10 cellular contexts compared by ENCODE assay signal in genomic region chr20:62360854-62361798, GRCh38. TPM values are rescaled to one million over a fixed set of nuclear protein-coding genes. Genes with fewer than 3 reads are reported as not detected.
DNase-seq lines count a peak whose midpoint lies in the region; ATAC-seq and TF ChIP-seq lines count a peak whose summit lies in the region.
"Had no signal": no experiment of that assay in that cellular context is flagged by ENCODE, and none has a peak within 500 bp of the region (broad histone marks: within the 10 kb centered on the region; RNA-seq: fewer than 3 reads in every experiment).

No MANE protein-coding gene starts in this region.

- no peak overlapping the region for H3K56ac ChIP-seq in H9 (ENCODE audit: insufficient read length, low read depth, low read length)

- H3K36me3 ChIP-seq in ascending aorta = peaks cover 0 to 11% of the 10 kb centered on the region in 2 donors
- H3K36me3 ChIP-seq in iPS-18a (ENCODE audit: control insufficient read depth, low read depth, low read length) = no peaks in the 10 kb centered on the region
- peaks cover 0 to 15% (median 3%) of the 10 kb centered on the region in 4 donors for H3K36me3 ChIP-seq in sigmoid colon

- no peaks in the 10 kb centered on the region for H3K9me3 ChIP-seq in H9 (ENCODE audit: control insufficient read depth, low read depth, low read length)
- no peaks in the 10 kb centered on the region for H3K9me3 ChIP-seq in ascending aorta
- no peaks in the 10 kb centered on the region for H3K9me3 ChIP-seq in iPS-18a (ENCODE audit: control insufficient read depth, low read depth, low read length)
- H3K9me3 ChIP-seq in sigmoid colon = no peaks in the 10 kb centered on the region

- TF ChIP-seq CTCF in H9 (conservative IDR thresholded peaks at IDR 0.05) (no peak), ascending aorta (IDR thresholded peaks at IDR 0.05) (no peak), sigmoid colon (IDR thresholded peaks at IDR 0.05) (no peak)

- intact Hi-C loops in ascending aorta (cut with DNase I) (no loop called here), sigmoid colon (cut with DNase I) (no loop called here)

- peak overlapping the region; percentile 99 for H4K91ac ChIP-seq in H9 (ENCODE audit: insufficient read length, low read depth, low read length)

- no peaks in the 10 kb centered on the region for H3K27me3 Mint-ChIP-seq in H9 (ENCODE audit: low read depth)

- H3K27me3 ChIP-seq in H9 (ENCODE audit: insufficient read depth, low read length) (no peaks in the 10 kb centered on the region), ascending aorta (no peaks in the 10 kb centered on the region), iPS-18a (ENCODE audit: control insufficient read depth, insufficient read depth, low read length) (no peaks in the 10 kb centered on the region), sigmoid colon (no peaks in the 10 kb centered on the region)

- peak overlapping the region; percentile 90 for H2BK12ac ChIP-seq in H9 (ENCODE audit: insufficient read length, low read depth, low read length)

- no peak for TF ChIP-seq POLR2A in sigmoid colon (IDR thresholded peaks at IDR 0.05)

- peak overlapping the region; percentile 38 for H4K5ac ChIP-seq in H9 (ENCODE audit: insufficient read length, low read depth, low read length)

- H3K79me1 ChIP-seq in H9 (ENCODE audit: insufficient read depth, low read depth, low read length, poor library complexity, severe bottlenecking) = peaks cover 9% of the 10 kb centered on the region

- no peaks in the 10 kb centered on the region for H3K9me3 Mint-ChIP-seq in H9
- H3K9me3 Mint-ChIP-seq: CD8-positive, alpha-beta memory T cell had no signal

- no peak overlapping the region for H3K23ac ChIP-seq in H9 (ENCODE audit: insufficient read length, low read depth, low read length)

- H3K4me3 Mint-ChIP-seq in H9 = peak overlapping the region in 1 of 2 experiments; percentile 20; a peak in 1 of 5 replicates
- H3K4me3 Mint-ChIP-seq: CD8-positive, alpha-beta memory T cell had no signal

- no peaks in the 10 kb centered on the region for H4K20me1 ChIP-seq in H9 (ENCODE audit: control insufficient read depth, insufficient read depth, insufficient read length)

- H3K18ac ChIP-seq in H9 (ENCODE audit: insufficient read length, low read depth, low read length) = peak overlapping the region; percentile 73

- peak overlapping the region; percentile 38 for H2AK5ac ChIP-seq in H9 (ENCODE audit: insufficient read length, low read length)

- H3K27ac Mint-ChIP-seq in H9 = peak overlapping the region; percentile 96 to 99 (median 96); a peak in 6 of 7 replicates
- H3K27ac Mint-ChIP-seq: CD8-positive, alpha-beta memory T cell had no signal

- no peak overlapping the region for H3T11ph ChIP-seq in H9 (ENCODE audit: low read length)

- H3K14ac ChIP-seq in H9 (ENCODE audit: insufficient read depth, low read length) = peak overlapping the region; percentile 21

- WGBS in H9 (ENCODE audit: extremely low coverage, insufficient read length, low lambda C conversion rate) = no CpG with 5 or more reads among the region's 25 CpGs
- WGBS in sigmoid colon, 2 donors = 42 to 67% methylated on average over 25 of the region's 25 CpGs

- no peak overlapping the region for H2AFZ ChIP-seq in H9 (ENCODE audit: low read length)

- peak overlapping the region; percentile 39; the same call in 1 of the 2 replicates for H2BK15ac ChIP-seq in H9 (ENCODE audit: low read depth, low read length)

- ATAC-seq in HG02571 (IDR thresholded peaks at IDR 0.05; ENCODE audit: unreplicated experiment) (no peak), HG02970 (IDR thresholded peaks at IDR 0.05; ENCODE audit: low FRiP score, unreplicated experiment) (no peak)

- H3K4me1 Mint-ChIP-seq in H9 = peaks cover 30 to 62% of the 10 kb centered on the region in 2 experiments
- H3K4me1 Mint-ChIP-seq: CD8-positive, alpha-beta memory T cell had no signal

- peak overlapping the region; percentile 39 for H2BK120ac ChIP-seq in H9 (ENCODE audit: low read depth, low read length, poor library complexity, severe bottlenecking)

- peaks cover 9% of the 10 kb centered on the region for H3K23me2 ChIP-seq in H9 (ENCODE audit: insufficient read length, low read depth, low read length, poor library complexity, severe bottlenecking)

- peak overlapping the region; percentile 25 for H3K27ac ChIP-seq in H9 (ENCODE audit: insufficient read length, low read depth, low read length)
- peak overlapping the region; percentile 91 to 98 for H3K27ac ChIP-seq in ascending aorta
- H3K27ac ChIP-seq in iPS-18a (ENCODE audit: low read length) = no peak overlapping the region
- H3K27ac ChIP-seq in sigmoid colon = peak overlapping the region; percentile 95 to 99 (median 98)

- no peak overlapping the region for H4K8ac ChIP-seq in H9 (replicated peaks; ENCODE audit: insufficient read length, low read depth, low read length)

- no peak overlapping the region for H3K4me2 ChIP-seq in H9 (ENCODE audit: insufficient read depth, insufficient read length, low read length)

- H3K4ac ChIP-seq in H9 (ENCODE audit: low read depth, low read length) = peak overlapping the region; percentile 75

- H3K9ac ChIP-seq in H9 (ENCODE audit: extremely low read depth, insufficient read length, low read length) (no peak overlapping the region), iPS-18a (ENCODE audit: low read length) (peak overlapping the region; percentile 38)

- H3K4me3 ChIP-seq in ascending aorta = no peak overlapping the region
- no peak overlapping the region for H3K4me3 ChIP-seq in iPS-18a (ENCODE audit: low read length)
- H3K4me3 ChIP-seq in sigmoid colon = no peak overlapping the region

- TF ChIP-seq EP300 in sigmoid colon (IDR thresholded peaks at IDR 0.05) = no peak

- H3K4me1 ChIP-seq in H9 (ENCODE audit: insufficient read depth, low read length) (peaks cover 5% of the 10 kb centered on the region; the same call in 1 of the 2 replicates), ascending aorta (peaks cover 60 to 83% of the 10 kb centered on the region in 2 donors), iPS-18a (ENCODE audit: control insufficient read depth, low read depth, low read length) (peaks cover 52% of the 10 kb centered on the region), sigmoid colon (peaks cover 0 to 97% (median 93%) of the 10 kb centered on the region in 4 donors)

- peaks cover 9% of the 10 kb centered on the region; the same call in 1 of the 2 replicates for H3K79me2 ChIP-seq in H9 (ENCODE audit: insufficient read depth, low read length)

- H2BK5ac ChIP-seq in H9 (ENCODE audit: insufficient read length, low read length) = peak overlapping the region; percentile 76

- DNase-seq in H9 = peak; percentile 73
- DNase-seq in ascending aorta (ENCODE audit: low spot score in 2 of 2) = peak in 1 of 2 donors; percentile 63
- DNase-seq in sigmoid colon = peak; percentile 71
- DNase-seq in NCI-H2171 (lab: John Stamatoyannopoulos, UW) = no peak
- no peak for DNase-seq in HPDE6-E6E7 (ENCODE audit: extremely low spot score)
- DNase-seq: CD8-positive, alpha-beta memory T cell; NCI-H187 treated with DMSO at 0.1 percent for 48 hours had no signal

- peaks cover 0 to 4% (median 2%) of the 10 kb centered on the region in 3 experiments; a peak in 4 of 7 replicates for H3K36me3 Mint-ChIP-seq in H9 (ENCODE audit: insufficient read depth in 1 of 3, low read depth in 3 of 3)
- H3K36me3 Mint-ChIP-seq: CD8-positive, alpha-beta memory T cell had no signal

- no peak overlapping the region for H2BK20ac ChIP-seq in H9 (ENCODE audit: low read depth, low read length, poor library complexity, severe bottlenecking)

RNA-seq across cellular contexts. Expression of gene LAMA5, which starts 6.0 kb away (rescaled TPM):
- 200 and 201 TPM in 2 replicates for total RNA-seq in H9 (2021)
- total RNA-seq in ascending aorta = 469 TPM
- total RNA-seq in sigmoid colon = 100 to 1,000 TPM in 3 of 4 donors, 10 to 100 TPM in 1; 53.5 to 409 (median 134) TPM
- polyA plus RNA-seq in sigmoid colon = 10 to 100 TPM in 1 of 3 donors, 1 to 10 TPM in 2; 1.8 to 56.5 (median 3.2) TPM
- polyA plus RNA-seq: CD8-positive, alpha-beta memory T cell had no signal

RNA-seq across cellular contexts. Expression of gene RPS21, which starts 25.8 kb away (rescaled TPM):
- total RNA-seq in H9 (2021) = 1,715 and 1,736 TPM in 2 replicates
- total RNA-seq in ascending aorta = 1,828 TPM
- total RNA-seq in sigmoid colon = 1,000 to 10,000 TPM; 2,383 to 8,235 (median 5,456) TPM
- 1,000 to 10,000 TPM; 2,794 to 6,260 (median 4,441) TPM for polyA plus RNA-seq in sigmoid colon

RNA-seq across cellular contexts. Expression of gene CABLES2, which starts 46.0 kb away (rescaled TPM):
- 10.8 and 11.0 TPM in 2 replicates for total RNA-seq in H9 (2021)
- 0.43 TPM for total RNA-seq in ascending aorta
- 1 to 10 TPM; 1.8 to 6.5 (median 4.2) TPM for total RNA-seq in sigmoid colon
- 1 to 10 TPM; 3.5 to 6.9 (median 3.6) TPM for polyA plus RNA-seq in sigmoid colon

RNA-seq across cellular contexts. Expression of gene ADRM1, which starts 58.3 kb away (rescaled TPM):
- 153 and 154 TPM in 2 replicates for total RNA-seq in H9 (2021)
- 236 TPM for total RNA-seq in ascending aorta
- 100 to 1,000 TPM; 100 to 130 (median 119) TPM for total RNA-seq in sigmoid colon
- polyA plus RNA-seq in sigmoid colon = 100 to 1,000 TPM in 1 of 3 donors, 10 to 100 TPM in 2; 61.3 to 102 (median 77.7) TPM

Comparison
In these comparisons a context has a peak if more than half of its experiments do, and no peak if none do; other contexts are left out.
1. DNase-seq: peak in H9 (single experiment) and sigmoid colon (single experiment); none in NCI-H2171 (single experiment) and HPDE6-E6E7 (single experiment).